Comparison of ENCODE assay signal across 10 cellular contexts in the genomic region with DNA sequence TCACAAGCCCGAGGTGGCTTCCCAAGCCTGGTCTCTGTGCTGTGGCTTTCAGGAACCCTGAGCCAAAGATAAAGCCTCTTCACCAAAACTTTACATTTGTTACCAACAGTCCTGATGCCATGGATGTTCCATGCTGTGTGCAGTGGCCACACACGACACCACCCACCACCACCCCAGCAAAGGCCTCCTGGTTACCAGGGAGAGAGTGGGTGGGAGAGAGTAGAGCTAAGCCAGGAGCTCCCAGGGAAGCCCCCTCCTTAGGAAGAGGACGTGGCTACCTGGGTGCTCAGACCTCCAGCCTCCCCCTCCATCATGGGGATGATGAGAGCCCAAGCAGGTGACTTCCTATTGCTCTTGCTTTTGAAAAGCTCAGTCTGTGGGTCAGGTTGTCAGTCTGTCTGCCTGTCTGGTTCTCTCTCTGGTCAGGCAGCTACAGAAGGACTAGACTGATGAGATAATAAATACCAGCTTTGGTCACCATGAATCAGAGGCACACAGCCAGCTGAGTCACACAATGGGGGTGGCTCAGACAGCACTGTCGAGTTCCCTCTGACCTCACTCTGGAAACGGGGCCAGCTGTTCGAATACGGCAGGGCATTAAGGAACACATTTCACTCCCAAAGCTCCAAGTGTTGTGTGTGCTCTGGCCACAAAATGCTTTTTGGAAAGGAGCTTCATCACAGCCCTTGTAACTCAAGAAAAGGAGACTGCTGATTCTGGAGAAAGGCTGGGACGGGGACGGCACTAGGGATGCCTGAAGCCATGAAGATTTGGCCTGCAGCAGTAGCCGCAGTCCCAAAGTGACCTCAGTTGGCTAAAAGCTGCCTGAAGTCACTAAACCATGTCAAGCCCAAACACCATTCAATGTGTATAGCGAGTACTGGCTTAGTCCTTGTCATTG.
A peak's percentile ranks its signal among the peaks of the same experiment; 100 is the strongest.
DNase-seq lines count a peak whose midpoint lies in the region; ATAC-seq and TF ChIP-seq lines count a peak whose summit lies in the region.
"Had no signal": no experiment of that assay in that cellular context is flagged by ENCODE, and none has a peak within 500 bp of the region (broad histone marks: within the 10 kb centered on the region; RNA-seq: fewer than 3 reads in every experiment).

No MANE protein-coding gene starts in this region.

- H3K4me3 Mint-ChIP-seq in Calu3 (ENCODE audit: low read depth, unreplicated experiment): no peak overlapping the region
- H3K4me3 Mint-ChIP-seq: stimulated activated naive CD8-positive, alpha-beta T cell treated with anti-CD3 and anti-CD28 coated beads, Interleukin-15, Interleukin-2, amounts not matched to agents 100 ng/mL and 50 ng/mL, for 24 hours had no signal

- H3K36me3 Mint-ChIP-seq in Calu3 (ENCODE audit: insufficient read depth, unreplicated experiment): no peaks in the 10 kb centered on the region

- in situ Hi-C loops in SK-MEL-5 (cut with HindIII; ENCODE audit: low pct_unique_long_range_greater_than_20kb, low sequenced_read_pairs): no loop called here

- DNase-seq in Calu3 (peak; percentile 74), SK-MEL-5 (ENCODE audit: low read depth, low spot score) (peak; percentile 2), foreskin keratinocyte (peak; percentile 95 to 96), pons (ENCODE audit: low spot score) (peak; percentile 95), NCI-H146 (lab: John Stamatoyannopoulos, UW) (no peak), retina (no peak)
- DNase-seq: NCI-H2171 treated with DMSO at 0.1 percent for 48 hours had no signal

- CTCF ChIA-PET in Calu3 (lab: Charles Lee): interaction anchor here (0.6 kb wide), 1 partner anchor 25 kb away, joined by 3 read pairs; no protein-coding TSS in a partner anchor

- H3K4me1 ChIP-seq in foreskin keratinocyte: peaks cover 42% of the 10 kb centered on the region

- no TSS peak for BruUV-seq in Calu3 (replicated peaks; lab: Mats Ljungman, UMichigan)

- no peaks in the 10 kb centered on the region for H3K9me3 Mint-ChIP-seq in Calu3 (ENCODE audit: low read depth, unreplicated experiment)
- H3K9me3 Mint-ChIP-seq: stimulated activated naive CD8-positive, alpha-beta T cell treated with anti-CD3 and anti-CD28 coated beads, Interleukin-15, Interleukin-2, amounts not matched to agents 100 ng/mL and 50 ng/mL, for 24 hours had no signal

- intact Hi-C loops in Calu3 (cut with micrococcal nuclease; ENCODE audit: unreplicated experiment): no loop called here

- H3K27me3 Mint-ChIP-seq in Calu3 (ENCODE audit: unreplicated experiment): no peaks in the 10 kb centered on the region

- ATAC-seq in foreskin keratinocyte: peak; percentile 96
- no peak for ATAC-seq in HG03565 (IDR thresholded peaks at IDR 0.05; ENCODE audit: unreplicated experiment)
- no peak for ATAC-seq in HG03097 (IDR thresholded peaks at IDR 0.05; ENCODE audit: low FRiP score, unreplicated experiment)

- peaks cover 21% of the 10 kb centered on the region for H3K4me1 Mint-ChIP-seq in Calu3 (ENCODE audit: low read depth, unreplicated experiment)

- peak overlapping the region; percentile 89 for H3K27ac ChIP-seq in foreskin keratinocyte

- peak overlapping the region; percentile 50 for H3K27ac Mint-ChIP-seq in Calu3 (ENCODE audit: unreplicated experiment)
- H3K27ac Mint-ChIP-seq: stimulated activated naive CD8-positive, alpha-beta T cell treated with anti-CD3 and anti-CD28 coated beads, Interleukin-15, Interleukin-2, amounts not matched to agents 100 ng/mL and 50 ng/mL, for 24 hours had no signal

- TF ChIP-seq CTCF in Calu3 (IDR thresholded peaks at IDR 0.05; ENCODE audit: unreplicated experiment) (no peak), foreskin keratinocyte (conservative IDR thresholded peaks at IDR 0.05) (no peak)

- H3K27me3 ChIP-seq in foreskin keratinocyte: no peaks in the 10 kb centered on the region

Comparison
In these comparisons a context has a peak if more than half of its experiments do, and no peak if none do; other contexts are left out.
1. DNase-seq: peak in Calu3 (single experiment), SK-MEL-5 (single experiment), foreskin keratinocyte (2 of 2) and pons (single experiment); none in NCI-H146 (single experiment) and retina (single experiment).